Comparison of ENCODE assay signal across 18 cellular contexts in the genomic region with DNA sequence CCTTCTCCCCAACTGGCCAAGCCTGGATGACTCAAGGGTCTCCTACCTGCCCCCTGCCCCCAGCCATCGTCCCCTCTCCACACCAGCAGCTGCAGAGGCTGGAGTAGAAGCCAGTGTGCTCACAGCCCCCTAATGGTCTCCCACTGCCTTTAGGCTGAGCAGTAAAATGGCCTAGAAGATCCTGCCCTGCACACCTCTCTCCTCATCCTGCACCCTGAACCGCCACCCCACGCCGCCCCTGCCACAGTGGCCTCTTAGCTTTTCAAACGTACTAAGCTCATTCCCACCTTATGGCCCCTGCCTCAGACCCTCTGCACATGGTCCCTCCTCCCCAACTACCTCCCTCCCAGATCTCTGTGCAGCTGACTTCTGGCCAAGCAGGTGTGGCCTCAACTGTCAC.
"Had no signal": no experiment of that assay in that cellular context is flagged by ENCODE, and none has a peak within 500 bp of the region (broad histone marks: within the 10 kb centered on the region; RNA-seq: fewer than 3 reads in every experiment).

No MANE protein-coding gene starts in this region.

- H3K27ac ChIP-seq: foreskin keratinocyte, ovary, right atrium auricular region, stomach, thoracic aorta, transverse colon had no signal

- H3K9me3 ChIP-seq: ovary, right atrium auricular region, stomach, thoracic aorta, transverse colon had no signal

- H3K27me3 ChIP-seq: foreskin keratinocyte, ovary, right atrium auricular region, stomach, transverse colon had no signal

- H3K4me1 ChIP-seq: foreskin keratinocyte, right atrium auricular region, stomach, transverse colon had no signal

- H3K9me3 Mint-ChIP-seq: immature natural killer cell, nephron progenitor cell had no signal

- H3K27ac Mint-ChIP-seq: immature natural killer cell, nephron progenitor cell had no signal

- H3K4me1 Mint-ChIP-seq: immature natural killer cell had no signal

- H3K4me3 Mint-ChIP-seq: immature natural killer cell, nephron progenitor cell had no signal

- ATAC-seq: foreskin keratinocyte, left cardiac atrium, left ventricle myocardium superior had no signal

- DNase-seq: effector memory CD4-positive, alpha-beta T cell; foreskin keratinocyte; immature natural killer cell; left cardiac atrium; left ventricle myocardium superior; mesenchymal stem cell; midbrain; nephron progenitor cell; nucleus accumbens; ovary; small intestine; stimulated activated CD4-positive, alpha-beta T cell treated with anti-CD3 and anti-CD28 coated beads, Interleukin-2, amount 100 ng/mL, for 48 hours; stomach; substantia nigra; transverse colon had no signal

- H3K36me3 ChIP-seq: ovary had no signal

- H3K4me3 ChIP-seq: lung, ovary, right atrium auricular region, stomach, thoracic aorta, transverse colon had no signal
